ENCODE assay signal across 8 cellular contexts in the genomic region with DNA sequence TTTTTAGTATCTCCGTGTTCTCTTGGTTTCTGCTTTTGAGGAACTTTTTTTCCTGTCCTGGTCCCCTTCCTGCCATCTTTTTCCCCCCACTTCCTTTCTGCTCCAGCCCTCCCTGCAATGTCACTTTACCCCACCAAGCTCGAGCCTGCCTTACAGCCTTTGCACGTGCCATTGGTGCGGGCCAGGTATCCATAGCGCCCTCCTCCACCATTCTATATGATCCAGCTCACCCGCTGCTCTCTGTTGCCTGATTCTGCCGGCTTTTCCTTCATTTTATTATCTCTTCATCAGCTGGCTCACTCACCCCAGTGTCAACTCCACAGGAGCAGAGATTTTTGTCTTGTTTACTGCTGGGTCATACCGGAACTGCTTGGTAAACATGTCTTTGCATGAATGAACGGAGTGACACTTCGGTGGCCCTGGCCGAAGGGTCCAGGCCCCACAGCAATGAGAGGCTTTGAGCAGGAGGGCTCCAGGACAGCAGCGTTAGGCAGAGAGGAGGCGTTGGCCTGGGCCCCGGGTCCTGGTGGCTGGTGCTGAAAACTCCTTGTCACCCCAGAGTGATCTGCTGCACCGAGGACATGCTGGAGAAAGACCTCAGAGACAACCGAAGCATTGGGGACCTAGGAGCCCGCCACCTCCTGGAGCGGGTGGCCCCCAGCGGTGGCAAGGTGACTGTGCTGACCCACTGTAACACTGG. TPM values are rescaled to one million over a fixed set of nuclear protein-coding genes. Genes with fewer than 3 reads are reported as not detected.
DNase-seq lines count a peak whose midpoint lies in the region; ATAC-seq, FAIRE-seq and TF ChIP-seq lines count a peak whose summit lies in the region.

No MANE protein-coding gene starts in this region.

- no peak for TF ChIP-seq POLR2A in K562 (conservative IDR thresholded peaks at IDR 0.05)

- TF ChIP-seq CTCF in 22Rv1 (IDR thresholded peaks at IDR 0.05) = no peak
- no peak for TF ChIP-seq CTCF in HL-60 (IDR thresholded peaks at IDR 0.05; ENCODE audit: insufficient read depth, low read length)
- TF ChIP-seq CTCF in K562 (IDR thresholded peaks at IDR 0.05 in 2 of 3, conservative IDR thresholded peaks at IDR 0.05 in 1 of 3; ENCODE audit: insufficient read depth in 2 of 3, low read depth in 1 of 3, low read length in 3 of 3) = no peak

- in situ Hi-C loops in K562 (cut with MboI) = no loop called here

- no peak overlapping the region for H4K5ac ChIP-seq in mesendoderm (ENCODE audit: low read length)

- H2BK120ac ChIP-seq in mesendoderm (ENCODE audit: low read depth, low read length) = no peak overlapping the region

- no peak overlapping the region for H3K4ac ChIP-seq in mesendoderm (ENCODE audit: low read depth, low read length)

- no peak overlapping the region for H3K18ac ChIP-seq in mesendoderm (ENCODE audit: low read length)

- H3K4me3 ChIP-seq in HL-60 (replicated peaks; ENCODE audit: insufficient read depth, low read length) (peak overlapping the region; percentile 80), K562 (peak overlapping the region; percentile 60), mesendoderm (ENCODE audit: low read length) (peak overlapping the region; percentile 20)

- ATAC-seq in K562 (peak; percentile 46), GM18909 (IDR thresholded peaks at IDR 0.05; ENCODE audit: poor library complexity, unreplicated experiment) (no peak)

- no peak overlapping the region for H4K8ac ChIP-seq in mesendoderm (ENCODE audit: low read depth, low read length)

- TF ChIP-seq RAD21 in K562 (CRISPR knock-in tag; conservative IDR thresholded peaks at IDR 0.05 in 1 of 2, IDR thresholded peaks at IDR 0.05 in 1 of 2) = no peak

- DNase-seq in HL-60 (ENCODE audit: low read depth in 1 of 2, low spot score in 1 of 2) (peak in 1 of 2 experiments; percentile 23), K562 (ENCODE audit: extremely low read depth in 1 of 4, low spot score in 3 of 4) (peak in 1 of 4 experiments; percentile 26), mesendoderm (peak; percentile 42), NCI-H748 treated with DMSO at 0.1 percent for 48 hours (lab: John Stamatoyannopoulos, UW) (no peak), HT-29 (ENCODE audit: low spot score) (no peak), occipital lobe (lab: John Stamatoyannopoulos, UW) (no peak)

- H2BK5ac ChIP-seq in mesendoderm (ENCODE audit: low read length) = no peak overlapping the region

- peak; percentile 58 for FAIRE-seq in K562 (lab: Jason Lieb, UNC)

- no peak overlapping the region for H2BK15ac ChIP-seq in mesendoderm (replicated peaks; ENCODE audit: low read depth)

- H3K23ac ChIP-seq in mesendoderm (ENCODE audit: low read length) = no peak overlapping the region

- H3K9ac ChIP-seq in K562 (ENCODE audit: insufficient read depth in 1 of 2, low read depth in 2 of 2, low read length in 2 of 2) (peak overlapping the region; percentile 61 to 97), mesendoderm (ENCODE audit: low read length) (peak overlapping the region; percentile 69)

- peak overlapping the region; percentile 78 for H3K56ac ChIP-seq in mesendoderm (ENCODE audit: low read length)

- peak overlapping the region; percentile 43 for H2AFZ ChIP-seq in K562 (ENCODE audit: low read depth, low read length)

- H3K27ac ChIP-seq in 22Rv1 (peak overlapping the region; percentile 62), HL-60 (replicated peaks) (peak overlapping the region; percentile 73), K562 (ENCODE audit: extremely low read depth, low read depth, low read length) (peak overlapping the region; percentile 26; the same call in 1 of the 3 replicates), mesendoderm (ENCODE audit: low read depth, low read length) (no peak overlapping the region)

- WGBS in K562 (ENCODE audit: insufficient coverage, low coverage, missing lambda C conversion rate) = 39% methylated on average over 17 of the region's 19 CpGs
- WGBS in mesendoderm (ENCODE audit: extremely low coverage, insufficient coverage, low lambda C conversion rate) = no CpG with 5 or more reads among the region's 19 CpGs

- intact Hi-C loops in K562 (cut with micrococcal nuclease) = no loop called here

- H3K79me2 ChIP-seq in K562 (ENCODE audit: control insufficient read depth, insufficient read depth, low read length) (peaks cover 28% of the 10 kb centered on the region), mesendoderm (ENCODE audit: control insufficient read depth, insufficient read depth, low read length) (no peaks in the 10 kb centered on the region)

- no peaks in the 10 kb centered on the region for H3K9me3 ChIP-seq in K562 (replicated peaks; ENCODE audit: control insufficient read depth, insufficient read depth, low read depth, low read length)

- H4K20me1 ChIP-seq in K562 (replicated peaks; ENCODE audit: control insufficient read depth, insufficient read depth, low read length) = no peaks in the 10 kb centered on the region

- H3K36me3 ChIP-seq in K562 (ENCODE audit: control insufficient read depth, insufficient read depth, low read length) (peaks cover 61% of the 10 kb centered on the region; the same call in 1 of the 3 replicates), mesendoderm (ENCODE audit: control insufficient read depth, insufficient read depth, low read length) (no peaks in the 10 kb centered on the region)

- H3K9me1 ChIP-seq in K562 (ENCODE audit: control insufficient read depth, insufficient read depth, low read length) = no peaks in the 10 kb centered on the region

- POLR2A ChIA-PET in K562 (lab: Yijun Ruan, JAX) = interaction anchor here (0.6 to 2.0 kb wide), 4 partner anchors 9 to 266 kb away, joined by 3 to 6 read pairs (median 4); a partner anchor contains a TSS

- no peaks in the 10 kb centered on the region for H3K79me1 ChIP-seq in mesendoderm (ENCODE audit: low read length)

- TF ChIP-seq EP300 in K562 (IDR thresholded peaks at IDR 0.05; ENCODE audit: low read length) = no peak

- H3K4me2 ChIP-seq in K562 (ENCODE audit: insufficient read depth, low read length) (peak overlapping the region; percentile 85), mesendoderm (ENCODE audit: low read length) (peak overlapping the region; percentile 26)

- CTCF ChIA-PET in K562 (lab: Yijun Ruan, JAX; ENCODE audit: low intra/inter-chr PET ratio) = no interaction called here

- H3K27me3 ChIP-seq in HL-60 (ENCODE audit: insufficient read depth, poor library complexity, severe bottlenecking) (no peaks in the 10 kb centered on the region), K562 (ENCODE audit: control insufficient read depth in 2 of 2, insufficient read depth in 2 of 2, low read length in 2 of 2) (no peaks in the 10 kb centered on the region), mesendoderm (ENCODE audit: insufficient read depth, low read length, poor library complexity) (no peaks in the 10 kb centered on the region)

- H3K4me1 ChIP-seq in K562 (replicated peaks in 1 of 2; ENCODE audit: control insufficient read depth in 2 of 2, insufficient read depth in 2 of 2, low read length in 2 of 2) (peaks cover 7 to 43% of the 10 kb centered on the region in 2 experiments; a peak in 3 of 5 replicates), mesendoderm (ENCODE audit: control insufficient read depth, low read depth, low read length) (no peaks in the 10 kb centered on the region)

- no peak overlapping the region for H2AK5ac ChIP-seq in mesendoderm (ENCODE audit: low read length)

- BruUV-seq in K562 (replicated peaks; lab: Mats Ljungman, UMichigan) = TSS peak; percentile 56

RNA-seq across cellular contexts. Expression of a gene that starts 1.2 kb away (rescaled TPM):
- 17.4 and 51.8 TPM in 2 replicates for total RNA-seq in K562 (2011; cell fraction: chromatin; rRNA removed; ENCODE audit: low replicate concordance)
- 53.4 and 56.5 TPM in 2 replicates for total RNA-seq in K562 (2011; cell fraction: nucleolus; rRNA removed)
- total RNA-seq in K562 (2011; cell fraction: nucleoplasm; rRNA removed) = 27.6 and 32.3 TPM in 2 replicates
- 57.4 and 68.7 TPM in 2 replicates for total RNA-seq in K562 (2014; rRNA removed)
- 13.3 and 15.8 TPM in 2 replicates for total RNA-seq in K562 (2014; rRNA removed; fragmentation: Illumina TruSeq; extraction: Trizol)
- total RNA-seq in K562 (2015; rRNA removed; fragmentation: Illumina TruSeq; extraction: Trizol) = 30.9 and 31.6 TPM in 2 replicates
- total RNA-seq in K562 (2021) = 45.8 and 47.3 TPM in 2 replicates
- 19.3 and 27.7 TPM in 2 replicates for polyA plus RNA-seq in K562 (2011; rRNA removed)
- 29.0 and 63.4 TPM in 2 replicates for polyA plus RNA-seq in K562 (2011; cell fraction: cytosol; rRNA removed)
- polyA plus RNA-seq in K562 (2011; cell fraction: nucleus; rRNA removed) = 98.1 and 179 TPM in 2 replicates
- polyA plus RNA-seq in K562 (2012) = 24.2 and 27.5 TPM in 2 replicates
- 28.2 and 30.0 TPM in 2 replicates for polyA plus RNA-seq in K562 (2014; fragmentation: Illumina TruSeq; extraction: Trizol)
- 1 to 10 TPM; 5.5 to 6.5 TPM for polyA plus RNA-seq in K562 (2014; fragmentation: Nextera tagmentation; extraction: Ambion mirVana)
- 34.7 and 43.0 TPM in 2 replicates for polyA plus RNA-seq in K562 (2014; rRNA removed)
- 10.9 and 14.8 TPM in 2 replicates for polyA minus RNA-seq in K562 (2011; rRNA and poly(A)+ RNA removed)
- polyA minus RNA-seq in K562 (2011; cell fraction: cytosol; rRNA and poly(A)+ RNA removed) = 27.6 and 28.3 TPM in 2 replicates
- 23.2 and 23.7 TPM in 2 replicates for polyA minus RNA-seq in K562 (2011; cell fraction: nucleus; rRNA and poly(A)+ RNA removed)
- 16.7 TPM for polyA plus RNA-seq in mesendoderm (2013, experiment 1 of 2)
- 16.4 TPM for polyA plus RNA-seq in mesendoderm (2013, experiment 2 of 2)
- 21.9 and 22.2 TPM in 2 replicates for total RNA-seq in HT-29 (2014; rRNA removed; shearing (Covaris generic))
- 16.4 TPM for total RNA-seq in occipital lobe

RNA-seq across cellular contexts. Expression of a gene that starts 8.7 kb away (rescaled TPM):
- total RNA-seq in K562 (2011; cell fraction: chromatin; rRNA removed; ENCODE audit: low replicate concordance) = 16.1 and 36.9 TPM in 2 replicates
- 41.2 and 47.9 TPM in 2 replicates for total RNA-seq in K562 (2011; cell fraction: nucleolus; rRNA removed)
- total RNA-seq in K562 (2011; cell fraction: nucleoplasm; rRNA removed) = 32.6 and 42.2 TPM in 2 replicates
- 164 and 284 TPM in 2 replicates for total RNA-seq in K562 (2014; rRNA removed)
- 63.0 and 98.5 TPM in 2 replicates for total RNA-seq in K562 (2014; rRNA removed; fragmentation: Illumina TruSeq; extraction: Trizol)
- 115 and 130 TPM in 2 replicates for total RNA-seq in K562 (2015; rRNA removed; fragmentation: Illumina TruSeq; extraction: Trizol)
- 95.9 and 109 TPM in 2 replicates for total RNA-seq in K562 (2021)
- 151 and 169 TPM in 2 replicates for polyA plus RNA-seq in K562 (2011; rRNA removed)
- 153 and 227 TPM in 2 replicates for polyA plus RNA-seq in K562 (2011; cell fraction: cytosol; rRNA removed)
- 87.2 and 100 TPM in 2 replicates for polyA plus RNA-seq in K562 (2011; cell fraction: nucleus; rRNA removed)
- 146 and 190 TPM in 2 replicates for polyA plus RNA-seq in K562 (2012)
- polyA plus RNA-seq in K562 (2014; fragmentation: Illumina TruSeq; extraction: Trizol) = 205 and 214 TPM in 2 replicates
- polyA plus RNA-seq in K562 (2014; fragmentation: Nextera tagmentation; extraction: Ambion mirVana) = 100 to 1,000 TPM; 416 to 441 TPM
- polyA plus RNA-seq in K562 (2014; rRNA removed) = 197 and 206 TPM in 2 replicates
- 24.1 and 41.5 TPM in 2 replicates for polyA minus RNA-seq in K562 (2011; rRNA and poly(A)+ RNA removed)
- 58.9 and 66.1 TPM in 2 replicates for polyA minus RNA-seq in K562 (2011; cell fraction: cytosol; rRNA and poly(A)+ RNA removed)
- 14.9 and 21.1 TPM in 2 replicates for polyA minus RNA-seq in K562 (2011; cell fraction: nucleus; rRNA and poly(A)+ RNA removed)
- 323 TPM for polyA plus RNA-seq in mesendoderm (2013, experiment 1 of 2)
- polyA plus RNA-seq in mesendoderm (2013, experiment 2 of 2) = 327 TPM
- 115 and 182 TPM in 2 replicates for total RNA-seq in HT-29 (2014; rRNA removed; shearing (Covaris generic))
- total RNA-seq in occipital lobe = 15.8 TPM

RNA-seq across cellular contexts. Expression of a gene that starts 29.7 kb away (rescaled TPM):
- total RNA-seq in K562 (2011; cell fraction: chromatin; rRNA removed; ENCODE audit: low replicate concordance) = 1.5 and 4.2 TPM in 2 replicates
- total RNA-seq in K562 (2011; cell fraction: nucleolus; rRNA removed) = 3.5 and 3.7 TPM in 2 replicates
- 1.9 and 2.8 TPM in 2 replicates for total RNA-seq in K562 (2011; cell fraction: nucleoplasm; rRNA removed)
- total RNA-seq in K562 (2014; rRNA removed) = 1.0 and 1.3 TPM in 2 replicates
- 0.22 and 0.25 TPM in 2 replicates for total RNA-seq in K562 (2014; rRNA removed; fragmentation: Illumina TruSeq; extraction: Trizol)
- total RNA-seq in K562 (2015; rRNA removed; fragmentation: Illumina TruSeq; extraction: Trizol) = 0.25 and 0.57 TPM in 2 replicates
- 3.5 and 3.7 TPM in 2 replicates for total RNA-seq in K562 (2021)
- polyA plus RNA-seq in K562 (2011; rRNA removed) = 0.67 and 1.0 TPM in 2 replicates
- polyA plus RNA-seq in K562 (2011; cell fraction: cytosol; rRNA removed) = 0.81 and 2.0 TPM in 2 replicates
- polyA plus RNA-seq in K562 (2011; cell fraction: nucleus; rRNA removed) = 1.5 and 4.5 TPM in 2 replicates
- 1.3 and 3.5 TPM in 2 replicates for polyA plus RNA-seq in K562 (2012)
- polyA plus RNA-seq in K562 (2014; fragmentation: Illumina TruSeq; extraction: Trizol) = 0.79 and 1.7 TPM in 2 replicates
- not detected for polyA plus RNA-seq in K562 (2014; fragmentation: Nextera tagmentation; extraction: Ambion mirVana)
- polyA plus RNA-seq in K562 (2014; rRNA removed) = 1.1 and 2.1 TPM in 2 replicates
- polyA minus RNA-seq in K562 (2011; rRNA and poly(A)+ RNA removed) = 0.54 and 0.98 TPM in 2 replicates
- 3.0 and 5.0 TPM in 2 replicates for polyA minus RNA-seq in K562 (2011; cell fraction: cytosol; rRNA and poly(A)+ RNA removed)
- polyA minus RNA-seq in K562 (2011; cell fraction: nucleus; rRNA and poly(A)+ RNA removed) = 1.5 and 1.7 TPM in 2 replicates
- polyA plus RNA-seq in mesendoderm (2013, experiment 1 of 2) = 31.4 TPM
- polyA plus RNA-seq in mesendoderm (2013, experiment 2 of 2) = 30.0 TPM
- 4.3 and 4.4 TPM in 2 replicates for total RNA-seq in HT-29 (2014; rRNA removed; shearing (Covaris generic))
- total RNA-seq in occipital lobe = 11.1 TPM

Comparison
In these comparisons a context has a peak if more than half of its experiments do, and no peak if none do; other contexts are left out.
1. H3K4me3 ChIP-seq: peak in every context shown above with its lines; median percentile 80 in HL-60; 60 in K562; 20 in mesendoderm.